In genomic region chrX:119692241-119693031, GRCh38 we compare ENCODE assay signal across 9 cellular contexts. TPM values are rescaled to one million over a fixed set of nuclear protein-coding genes. Genes with fewer than 3 reads are reported as not detected.
DNase-seq lines count a peak whose midpoint lies in the region.
"Had no signal": no experiment of that assay in that cellular context is flagged by ENCODE, and none has a peak within 500 bp of the region (broad histone marks: within the 10 kb centered on the region; RNA-seq: fewer than 3 reads in every experiment).

No MANE protein-coding gene starts in this region.

- no peaks in the 10 kb centered on the region for H3K9me3 ChIP-seq in iPS-20b (ENCODE audit: insufficient read depth, low read depth, low read length)

- H3K36me3 ChIP-seq in iPS-20b (ENCODE audit: insufficient read depth, low read depth, low read length) = no peaks in the 10 kb centered on the region

- H3K4me1 ChIP-seq in iPS-20b (ENCODE audit: insufficient read depth, low read length) = peaks cover 7% of the 10 kb centered on the region

- H3K27me3 ChIP-seq in iPS-20b (ENCODE audit: insufficient read depth, low read length) = peaks cover 38% of the 10 kb centered on the region

- DNase-seq in DMS 273 (lab: John Stamatoyannopoulos, UW; ENCODE audit: unreplicated experiment) (peak; percentile 82), DMS 273 treated with DMSO at 0.1 percent for 48 hours (lab: John Stamatoyannopoulos, UW) (no peak), HT1080 (ENCODE audit: low read depth) (peak; percentile 18), T-helper 1 cell (peak in 4 of 5 donors; percentile 47 to 76 (median 59)), astrocyte of the hippocampus (ENCODE audit: low read depth, low spot score) (peak; percentile 42), epidermal melanocyte (ENCODE audit: insufficient read length, low spot score) (no peak)
- DNase-seq in stimulated activated CD4-positive, alpha-beta T cell treated with anti-CD3 and anti-CD28 coated beads, Interleukin-12 subunit alpha, Interleukin-12 subunit beta, amount 100 ng/mL, for 4 hours = peak; percentile 58

- H3K9ac ChIP-seq in iPS-20b (ENCODE audit: low read depth, low read length) = peak overlapping the region; percentile 65; the same call in 1 of the 2 replicates

- no peak overlapping the region for H3K27ac ChIP-seq in iPS-20b (ENCODE audit: low read length)
- H3K27ac ChIP-seq: 22Rv1 had no signal

- H3K4me3 ChIP-seq in iPS-20b (ENCODE audit: low read length) = peak overlapping the region; percentile 72

RNA-seq across cellular contexts. Expression of gene SEPTIN6, which starts 0.5 kb away (rescaled TPM):
- 13.6 and 19.3 TPM in 2 replicates for total RNA-seq in HT1080 (2014; rRNA removed; shearing (Covaris generic))
- polyA plus RNA-seq in HT1080 (2015; cell fraction: cytosol; rRNA removed) = 7.2 and 7.5 TPM in 2 replicates
- polyA plus RNA-seq in HT1080 (2015; cell fraction: nucleus; rRNA removed) = 4.7 and 5.8 TPM in 2 replicates

Comparison
In these comparisons a context has a peak if more than half of its experiments do, and no peak if none do; other contexts are left out.
1. DNase-seq: peak in DMS 273 (single experiment), HT1080 (single experiment), T-helper 1 cell (4 of 5), astrocyte of the hippocampus (single experiment) and stimulated activated CD4-positive, alpha-beta T cell treated with anti-CD3 and anti-CD28 coated beads, Interleukin-12 subunit alpha, Interleukin-12 subunit beta, amount 100 ng/mL, for 4 hours (single experiment); none in DMS 273 treated with DMSO at 0.1 percent for 48 hours (single experiment) and epidermal melanocyte (single experiment).